In genomic region chr5:123088031-123088805, GRCh38 we compare ENCODE assay signal across 8 cellular contexts. TPM values are rescaled to one million over a fixed set of nuclear protein-coding genes. Genes with fewer than 3 reads are reported as not detected.
DNase-seq lines count a peak whose midpoint lies in the region; ATAC-seq and TF ChIP-seq lines count a peak whose summit lies in the region.

No MANE protein-coding gene starts in this region.

- H3K4me3 ChIP-seq in MG63 (peak overlapping the region; percentile 53), epithelial cell of proximal tubule (ENCODE audit: low read depth, low read length) (peak overlapping the region; percentile 25)

- H3K4me3 Mint-ChIP-seq in nephron progenitor cell = peak overlapping the region; percentile 85

- peaks cover 100% of the 10 kb centered on the region for H3K27me3 Mint-ChIP-seq in nephron progenitor cell (ENCODE audit: low read depth, poor library complexity)

- H3K9me3 Mint-ChIP-seq in nephron progenitor cell = no peaks in the 10 kb centered on the region

- peaks cover 62% of the 10 kb centered on the region for H3K27me3 ChIP-seq in MG63

- TF ChIP-seq CTCF in epithelial cell of proximal tubule (conservative IDR thresholded peaks at IDR 0.05; ENCODE audit: low read depth, low read length) (no peak), nephron progenitor cell (IDR thresholded peaks at IDR 0.05) (no peak)

- no peaks in the 10 kb centered on the region for H3K9me3 ChIP-seq in MG63

- DNase-seq in AG08396 (ENCODE audit: low spot score) = peak; percentile 47
- no peak for DNase-seq in MG63
- DNase-seq in epithelial cell of proximal tubule (ENCODE audit: low read depth) = no peak
- DNase-seq in nephron progenitor cell = peak; percentile 51
- no peak for DNase-seq in germinal center (ENCODE audit: low spot score)
- no peak for DNase-seq in HPDE6-E6E7 (ENCODE audit: extremely low spot score)

- no peaks in the 10 kb centered on the region for H3K36me3 Mint-ChIP-seq in nephron progenitor cell (ENCODE audit: low read depth)

- no peak overlapping the region for H3K27ac Mint-ChIP-seq in nephron progenitor cell

- ATAC-seq in HG03139 (IDR thresholded peaks at IDR 0.05; ENCODE audit: unreplicated experiment) (no peak), HG03159 (IDR thresholded peaks at IDR 0.05; ENCODE audit: unreplicated experiment) (no peak)

- H3K4me1 Mint-ChIP-seq in nephron progenitor cell = peaks cover 76% of the 10 kb centered on the region

- no peaks in the 10 kb centered on the region for H3K36me3 ChIP-seq in MG63

RNA-seq across cellular contexts. Expression of gene PRDM6, which starts 0.8 kb away (rescaled TPM):
- total RNA-seq in MG63 (2014; rRNA removed; shearing (Covaris generic); ENCODE audit: low replicate concordance) = 0.13 and 0.32 TPM in 2 replicates
- total RNA-seq in epithelial cell of proximal tubule = under 0.01 TPM in 1 of 2 replicates, not detected in the other

RNA-seq across cellular contexts. Expression of gene PPIC, which starts 51.7 kb away (rescaled TPM):
- total RNA-seq in MG63 (2014; rRNA removed; shearing (Covaris generic); ENCODE audit: low replicate concordance) = 30.6 and 38.7 TPM in 2 replicates
- total RNA-seq in epithelial cell of proximal tubule = 24.2 and 25.0 TPM in 2 replicates

Comparison
In these comparisons a context has a peak if more than half of its experiments do, and no peak if none do; other contexts are left out.
1. DNase-seq: peak in AG08396 (single experiment) and nephron progenitor cell (single experiment); none in MG63 (single experiment), epithelial cell of proximal tubule (single experiment), germinal center (single experiment) and HPDE6-E6E7 (single experiment).